8 cellular contexts compared by ENCODE assay signal in the genomic region with DNA sequence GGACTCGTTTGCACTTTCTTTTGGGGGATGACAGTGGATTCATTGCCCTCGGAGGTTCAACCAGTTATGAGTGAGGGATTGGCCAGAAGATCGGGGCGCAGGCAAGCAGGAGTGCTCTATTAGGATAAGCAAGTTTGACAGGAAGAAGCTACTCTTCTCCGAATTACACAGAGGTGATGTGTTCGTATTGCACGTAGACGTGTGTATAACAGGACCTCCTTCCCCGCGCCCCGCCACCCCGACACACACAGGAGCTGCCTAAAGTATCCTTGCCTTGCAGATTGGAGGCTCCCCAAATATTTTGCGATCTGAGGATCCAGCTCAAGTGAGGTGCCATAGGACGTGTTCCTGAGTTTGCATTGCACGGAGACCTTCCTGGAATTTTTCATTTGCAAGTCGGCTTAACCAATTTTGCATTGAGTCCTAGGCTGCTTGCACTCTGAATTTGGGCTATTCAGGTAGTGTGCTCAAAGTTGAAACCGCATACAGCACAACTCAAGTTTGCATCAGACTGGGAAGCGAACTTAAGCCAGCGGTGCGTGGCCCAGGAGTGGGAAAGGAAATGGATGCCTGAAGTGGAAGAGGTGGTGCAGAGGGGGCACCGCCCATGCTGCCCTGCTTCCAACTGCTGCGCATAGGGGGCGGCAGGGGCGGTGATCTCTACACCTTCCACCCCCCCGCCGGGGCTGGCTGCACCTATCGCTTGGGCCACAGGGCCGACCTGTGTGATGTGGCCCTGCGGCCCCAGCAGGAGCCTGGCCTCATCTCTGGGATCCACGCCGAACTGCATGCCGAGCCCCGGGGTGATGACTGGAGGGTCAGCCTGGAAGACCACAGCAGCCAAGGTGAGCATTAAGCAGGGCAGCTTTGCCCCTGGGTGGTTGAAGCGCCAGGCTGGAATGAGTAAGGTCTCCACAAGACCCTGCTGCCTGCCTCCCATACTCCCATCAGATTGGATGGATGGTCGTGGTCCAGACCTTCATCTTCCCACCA. TPM values are rescaled to one million over a fixed set of nuclear protein-coding genes. Genes with fewer than 3 reads are reported as not detected.
A peak's percentile ranks its signal among the peaks of the same experiment; 100 is the strongest.
DNase-seq lines count a peak whose midpoint lies in the region; ATAC-seq and TF ChIP-seq lines count a peak whose summit lies in the region.

No MANE protein-coding gene starts in this region.

- peak; percentile 22 for TF ChIP-seq CTCF in GM10266 (IDR thresholded peaks at IDR 0.05; ENCODE audit: control insufficient read depth, insufficient read depth, low read depth, missing control alignments)
- TF ChIP-seq CTCF in NB4 (IDR thresholded peaks at IDR 0.05; ENCODE audit: low read depth, low read length): no peak

- peak; percentile 65 for DNase-seq in 8988T
- DNase-seq in GM10266 (ENCODE audit: extremely low spot score): no peak
- DNase-seq in NB4 (ENCODE audit: low read depth): no peak
- DNase-seq in activated naive CD4-positive, alpha-beta T cell treated with anti-CD3 and anti-CD28 coated beads, Interleukin-2, amount 50 U/mL, for 16 hours: peak; percentile 19
- DNase-seq in immature natural killer cell: peak in 1 of 3 donors; percentile 21
- no peak for DNase-seq in SK-N-DZ (ENCODE audit: low spot score)

- peaks cover 2 to 7% (median 2%) of the 10 kb centered on the region in 3 donors for H3K27me3 Mint-ChIP-seq in immature natural killer cell (ENCODE audit: low read depth in 3 of 3)
- H3K27me3 Mint-ChIP-seq in stimulated activated naive CD8-positive, alpha-beta T cell treated with anti-CD3 and anti-CD28 coated beads, Interleukin-15, Interleukin-2, amounts not matched to agents 100 ng/mL and 50 ng/mL, for 24 hours: no peaks in the 10 kb centered on the region

- H3K4me1 Mint-ChIP-seq in immature natural killer cell: peaks cover 25 to 32% of the 10 kb centered on the region in 2 donors
- H3K4me1 Mint-ChIP-seq in stimulated activated naive CD8-positive, alpha-beta T cell treated with anti-CD3 and anti-CD28 coated beads, Interleukin-15, Interleukin-2, amounts not matched to agents 100 ng/mL and 50 ng/mL, for 24 hours (ENCODE audit: low read depth): peaks cover 50% of the 10 kb centered on the region

- ATAC-seq in HG03045 (IDR thresholded peaks at IDR 0.05; ENCODE audit: unreplicated experiment): no peak

- H3K4me3 Mint-ChIP-seq in immature natural killer cell: peak overlapping the region; percentile 84 to 96 (median 93)
- peak overlapping the region; percentile 99 for H3K4me3 Mint-ChIP-seq in stimulated activated naive CD8-positive, alpha-beta T cell treated with anti-CD3 and anti-CD28 coated beads, Interleukin-15, Interleukin-2, amounts not matched to agents 100 ng/mL and 50 ng/mL, for 24 hours

- no peak for TF ChIP-seq POLR2A in NB4 (IDR thresholded peaks at IDR 0.05; ENCODE audit: extremely low read depth, insufficient read length)

- no peaks in the 10 kb centered on the region for H3K9me3 Mint-ChIP-seq in immature natural killer cell
- H3K9me3 Mint-ChIP-seq in stimulated activated naive CD8-positive, alpha-beta T cell treated with anti-CD3 and anti-CD28 coated beads, Interleukin-15, Interleukin-2, amounts not matched to agents 100 ng/mL and 50 ng/mL, for 24 hours: no peaks in the 10 kb centered on the region

- peak overlapping the region; percentile 82 to 98 (median 84) for H3K27ac Mint-ChIP-seq in immature natural killer cell
- peak overlapping the region; percentile 88 for H3K27ac Mint-ChIP-seq in stimulated activated naive CD8-positive, alpha-beta T cell treated with anti-CD3 and anti-CD28 coated beads, Interleukin-15, Interleukin-2, amounts not matched to agents 100 ng/mL and 50 ng/mL, for 24 hours

- H3K36me3 Mint-ChIP-seq in immature natural killer cell: no peaks in the 10 kb centered on the region
- H3K36me3 Mint-ChIP-seq in stimulated activated naive CD8-positive, alpha-beta T cell treated with anti-CD3 and anti-CD28 coated beads, Interleukin-15, Interleukin-2, amounts not matched to agents 100 ng/mL and 50 ng/mL, for 24 hours (ENCODE audit: low read depth): peaks cover 54% of the 10 kb centered on the region

- H3K4me3 ChIP-seq in NB4 (ENCODE audit: low read depth, low read length): peak overlapping the region; percentile 93

RNA-seq across cellular contexts. Expression of gene TCF19, which starts 0.8 kb away (rescaled TPM):
- 10 to 100 TPM in 2 of 3 donors, 1 to 10 TPM in 1; 9.4 to 13.7 (median 12.7) TPM for polyA plus RNA-seq in immature natural killer cell
- polyA plus RNA-seq in SK-N-DZ (2014; cell fraction: cytosol; rRNA removed): 26.8 and 27.3 TPM in 2 replicates
- polyA plus RNA-seq in SK-N-DZ (2014; cell fraction: nucleus; rRNA removed): 20.1 and 26.7 TPM in 2 replicates

RNA-seq across cellular contexts. Expression of gene CCHCR1, which starts 1.6 kb away (rescaled TPM):
- polyA plus RNA-seq in immature natural killer cell: 1 to 10 TPM in 2 of 3 donors, under 1 TPM in 1; 0.42 to 6.1 (median 4.8) TPM
- polyA plus RNA-seq in SK-N-DZ (2014; cell fraction: cytosol; rRNA removed): 12.4 and 17.8 TPM in 2 replicates
- polyA plus RNA-seq in SK-N-DZ (2014; cell fraction: nucleus; rRNA removed): 43.4 and 70.5 TPM in 2 replicates

RNA-seq across cellular contexts. Expression of gene POU5F1, which starts 11.3 kb away (rescaled TPM):
- polyA plus RNA-seq in immature natural killer cell: under 1 TPM in 1 of 3 donors, not detected in 2; 0.15 TPM
- polyA plus RNA-seq in SK-N-DZ (2014; cell fraction: cytosol; rRNA removed): not detected in 2 replicates
- not detected in 2 replicates for polyA plus RNA-seq in SK-N-DZ (2014; cell fraction: nucleus; rRNA removed)

RNA-seq across cellular contexts. Expression of gene PSORS1C2, which starts 20.3 kb away (rescaled TPM):
- polyA plus RNA-seq in immature natural killer cell: not detected
- not detected in 2 replicates for polyA plus RNA-seq in SK-N-DZ (2014; cell fraction: cytosol; rRNA removed)
- polyA plus RNA-seq in SK-N-DZ (2014; cell fraction: nucleus; rRNA removed): not detected in 2 replicates

RNA-seq across cellular contexts. Expression of gene CDSN, which starts 38.9 kb away (rescaled TPM):
- polyA plus RNA-seq in immature natural killer cell: not detected
- polyA plus RNA-seq in SK-N-DZ (2014; cell fraction: cytosol; rRNA removed): not detected in 2 replicates
- polyA plus RNA-seq in SK-N-DZ (2014; cell fraction: nucleus; rRNA removed): not detected in 2 replicates

Comparison
In these comparisons a context has a peak if more than half of its experiments do, and no peak if none do; other contexts are left out.
1. DNase-seq: peak in 8988T (single experiment) and activated naive CD4-positive, alpha-beta T cell treated with anti-CD3 and anti-CD28 coated beads, Interleukin-2, amount 50 U/mL, for 16 hours (single experiment); none in GM10266 (single experiment), NB4 (single experiment) and SK-N-DZ (single experiment).